Comparison of ENCODE assay signal across 1 cellular context in the genomic region with DNA sequence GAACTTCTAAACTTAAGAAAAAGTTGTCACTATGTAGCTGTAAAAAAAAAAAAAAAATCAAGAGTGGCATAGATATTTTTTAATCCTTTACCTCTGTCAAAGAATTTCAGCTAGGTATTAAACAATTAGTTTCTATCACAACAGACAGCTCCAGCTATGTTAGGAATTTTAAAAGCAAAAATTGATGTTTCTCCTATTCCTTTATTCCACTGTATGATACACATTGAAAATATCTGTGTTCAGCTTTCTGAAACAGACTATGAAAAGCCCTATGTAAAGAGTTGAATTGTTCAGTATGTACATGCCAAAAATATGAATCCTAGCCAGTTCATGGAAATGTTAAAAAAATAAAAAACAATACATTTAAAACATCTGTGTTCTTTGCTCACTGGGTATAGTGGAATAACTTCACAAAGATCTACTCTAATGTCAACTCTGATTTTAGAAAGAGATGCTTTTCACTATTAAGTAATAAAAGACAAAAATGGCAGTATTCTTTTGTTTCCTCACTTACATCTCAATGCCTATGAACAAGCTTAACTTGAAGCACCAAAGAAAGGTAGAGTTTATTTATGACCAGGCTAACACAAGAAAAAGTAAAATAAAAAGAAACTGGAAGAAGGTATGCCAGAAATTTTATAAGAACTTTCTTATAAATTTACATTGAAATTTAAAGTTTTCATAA.
TF ChIP-seq lines count a peak whose summit lies in the region.

No MANE protein-coding gene starts in this region.

TF ChIP-seq in GM12878, 131 proteins besides CTCF, POLR2A, EP300 and RAD21:
- TF ChIP-seq WRNIP1 (IDR thresholded peaks at IDR 0.05; ENCODE audit: borderline replicate concordance, low read depth, low read length) = no peak
- no peak for TF ChIP-seq JUNB (IDR thresholded peaks at IDR 0.05)
- TF ChIP-seq, protein P1, sequence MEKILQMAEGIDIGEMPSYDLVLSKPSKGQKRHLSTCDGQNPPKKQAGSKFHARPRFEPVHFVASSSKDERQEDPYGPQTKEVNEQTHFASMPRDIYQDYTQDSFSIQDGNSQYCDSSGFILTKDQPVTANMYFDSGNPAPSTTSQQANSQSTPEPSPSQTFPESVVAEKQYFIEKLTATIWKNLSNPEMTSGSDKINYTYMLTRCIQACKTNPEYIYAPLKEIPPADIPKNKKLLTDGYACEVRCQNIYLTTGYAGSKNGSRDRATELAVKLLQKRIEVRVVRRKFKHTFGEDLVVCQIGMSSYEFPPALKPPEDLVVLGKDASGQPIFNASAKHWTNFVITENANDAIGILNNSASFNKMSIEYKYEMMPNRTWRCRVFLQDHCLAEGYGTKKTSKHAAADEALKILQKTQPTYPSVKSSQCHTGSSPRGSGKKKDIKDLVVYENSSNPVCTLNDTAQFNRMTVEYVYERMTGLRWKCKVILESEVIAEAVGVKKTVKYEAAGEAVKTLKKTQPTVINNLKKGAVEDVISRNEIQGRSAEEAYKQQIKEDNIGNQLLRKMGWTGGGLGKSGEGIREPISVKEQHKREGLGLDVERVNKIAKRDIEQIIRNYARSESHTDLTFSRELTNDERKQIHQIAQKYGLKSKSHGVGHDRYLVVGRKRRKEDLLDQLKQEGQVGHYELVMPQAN (conservative IDR thresholded peaks at IDR 0.05) = no peak
- no peak for TF ChIP-seq ZSCAN29 (IDR thresholded peaks at IDR 0.05)
- TF ChIP-seq, protein P2, sequence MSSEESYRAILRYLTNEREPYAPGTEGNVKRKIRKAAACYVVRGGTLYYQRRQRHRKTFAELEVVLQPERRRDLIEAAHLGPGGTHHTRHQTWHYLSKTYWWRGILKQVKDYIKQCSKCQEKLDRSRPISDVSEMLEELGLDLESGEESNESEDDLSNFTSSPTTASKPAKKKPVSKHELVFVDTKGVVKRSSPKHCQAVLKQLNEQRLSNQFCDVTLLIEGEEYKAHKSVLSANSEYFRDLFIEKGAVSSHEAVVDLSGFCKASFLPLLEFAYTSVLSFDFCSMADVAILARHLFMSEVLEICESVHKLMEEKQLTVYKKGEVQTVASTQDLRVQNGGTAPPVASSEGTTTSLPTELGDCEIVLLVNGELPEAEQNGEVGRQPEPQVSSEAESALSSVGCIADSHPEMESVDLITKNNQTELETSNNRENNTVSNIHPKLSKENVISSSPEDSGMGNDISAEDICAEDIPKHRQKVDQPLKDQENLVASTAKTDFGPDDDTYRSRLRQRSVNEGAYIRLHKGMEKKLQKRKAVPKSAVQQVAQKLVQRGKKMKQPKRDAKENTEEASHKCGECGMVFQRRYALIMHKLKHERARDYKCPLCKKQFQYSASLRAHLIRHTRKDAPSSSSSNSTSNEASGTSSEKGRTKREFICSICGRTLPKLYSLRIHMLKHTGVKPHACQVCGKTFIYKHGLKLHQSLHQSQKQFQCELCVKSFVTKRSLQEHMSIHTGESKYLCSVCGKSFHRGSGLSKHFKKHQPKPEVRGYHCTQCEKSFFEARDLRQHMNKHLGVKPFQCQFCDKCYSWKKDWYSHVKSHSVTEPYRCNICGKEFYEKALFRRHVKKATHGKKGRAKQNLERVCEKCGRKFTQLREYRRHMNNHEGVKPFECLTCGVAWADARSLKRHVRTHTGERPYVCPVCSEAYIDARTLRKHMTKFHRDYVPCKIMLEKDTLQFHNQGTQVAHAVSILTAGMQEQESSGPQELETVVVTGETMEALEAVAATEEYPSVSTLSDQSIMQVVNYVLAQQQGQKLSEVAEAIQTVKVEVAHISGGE (CRISPR knock-in tag; IDR thresholded peaks at IDR 0.05) = no peak
- TF ChIP-seq CHD4 (IDR thresholded peaks at IDR 0.05) = no peak
- no peak for TF ChIP-seq ZNF274 (IDR thresholded peaks at IDR 0.05; ENCODE audit: insufficient read depth, insufficient read length)
- no peak for TF ChIP-seq SREBF1 (IDR thresholded peaks at IDR 0.05; ENCODE audit: low read length)
- TF ChIP-seq, protein P3, sequence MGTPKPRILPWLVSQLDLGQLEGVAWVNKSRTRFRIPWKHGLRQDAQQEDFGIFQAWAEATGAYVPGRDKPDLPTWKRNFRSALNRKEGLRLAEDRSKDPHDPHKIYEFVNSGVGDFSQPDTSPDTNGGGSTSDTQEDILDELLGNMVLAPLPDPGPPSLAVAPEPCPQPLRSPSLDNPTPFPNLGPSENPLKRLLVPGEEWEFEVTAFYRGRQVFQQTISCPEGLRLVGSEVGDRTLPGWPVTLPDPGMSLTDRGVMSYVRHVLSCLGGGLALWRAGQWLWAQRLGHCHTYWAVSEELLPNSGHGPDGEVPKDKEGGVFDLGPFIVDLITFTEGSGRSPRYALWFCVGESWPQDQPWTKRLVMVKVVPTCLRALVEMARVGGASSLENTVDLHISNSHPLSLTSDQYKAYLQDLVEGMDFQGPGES (IDR thresholded peaks at IDR 0.05) = no peak
- TF ChIP-seq SUZ12 (IDR thresholded peaks at IDR 0.05; ENCODE audit: unreplicated experiment) = no peak
- no peak for TF ChIP-seq TAF1 (IDR thresholded peaks at IDR 0.05; ENCODE audit: borderline replicate concordance, low read depth, low read length)
- TF ChIP-seq, protein P4, sequence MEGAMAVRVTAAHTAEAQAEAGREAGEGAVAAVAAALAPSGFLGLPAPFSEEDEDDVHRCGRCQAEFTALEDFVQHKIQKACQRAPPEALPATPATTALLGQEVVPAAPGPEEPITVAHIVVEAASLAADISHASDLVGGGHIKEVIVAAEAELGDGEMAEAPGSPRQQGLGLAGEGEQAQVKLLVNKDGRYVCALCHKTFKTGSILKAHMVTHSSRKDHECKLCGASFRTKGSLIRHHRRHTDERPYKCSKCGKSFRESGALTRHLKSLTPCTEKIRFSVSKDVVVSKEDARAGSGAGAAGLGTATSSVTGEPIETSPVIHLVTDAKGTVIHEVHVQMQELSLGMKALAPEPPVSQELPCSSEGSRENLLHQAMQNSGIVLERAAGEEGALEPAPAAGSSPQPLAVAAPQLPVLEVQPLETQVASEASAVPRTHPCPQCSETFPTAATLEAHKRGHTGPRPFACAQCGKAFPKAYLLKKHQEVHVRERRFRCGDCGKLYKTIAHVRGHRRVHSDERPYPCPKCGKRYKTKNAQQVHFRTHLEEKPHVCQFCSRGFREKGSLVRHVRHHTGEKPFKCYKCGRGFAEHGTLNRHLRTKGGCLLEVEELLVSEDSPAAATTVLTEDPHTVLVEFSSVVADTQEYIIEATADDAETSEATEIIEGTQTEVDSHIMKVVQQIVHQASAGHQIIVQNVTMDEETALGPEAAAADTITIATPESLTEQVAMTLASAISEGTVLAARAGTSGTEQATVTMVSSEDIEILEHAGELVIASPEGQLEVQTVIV (IDR thresholded peaks at IDR 0.05; ENCODE audit: borderline replicate concordance, partially characterized antibody) = no peak
- TF ChIP-seq NR2C1 (IDR thresholded peaks at IDR 0.05) = no peak
- TF ChIP-seq CREB1 (IDR thresholded peaks at IDR 0.05; ENCODE audit: low read depth) = no peak
- no peak for TF ChIP-seq NRF1 (conservative IDR thresholded peaks at IDR 0.05; ENCODE audit: low read depth, low read length)
